Comparison of ENCODE assay signal across 9 cellular contexts in genomic region chr6:73732845-73733675, GRCh38. TPM values are rescaled to one million over a fixed set of nuclear protein-coding genes. Genes with fewer than 3 reads are reported as not detected.
DNase-seq lines count a peak whose midpoint lies in the region; ATAC-seq, FAIRE-seq and TF ChIP-seq lines count a peak whose summit lies in the region.
"Had no signal": no experiment of that assay in that cellular context is flagged by ENCODE, and none has a peak within 500 bp of the region (broad histone marks: within the 10 kb centered on the region; RNA-seq: fewer than 3 reads in every experiment).

No MANE protein-coding gene starts in this region.

- H3K9me3 Mint-ChIP-seq in activated naive CD4-positive, alpha-beta T cell treated with anti-CD3 and anti-CD28 coated beads, Interleukin-2, amount 50 U/mL, for 72 hours: no peaks in the 10 kb centered on the region
- H3K9me3 Mint-ChIP-seq: stimulated activated naive CD8-positive, alpha-beta T cell treated with anti-CD3 and anti-CD28 coated beads, Interleukin-15, Interleukin-2, amounts not matched to agents 100 ng/mL and 50 ng/mL, for 24 hours had no signal

- TF ChIP-seq POLR2A in H54 (IDR thresholded peaks at IDR 0.05; ENCODE audit: low read depth, low read length): no peak

- H3K27ac Mint-ChIP-seq in activated naive CD4-positive, alpha-beta T cell treated with anti-CD3 and anti-CD28 coated beads, Interleukin-2, amount 50 U/mL, for 72 hours: no peak overlapping the region
- H3K27ac Mint-ChIP-seq: stimulated activated naive CD8-positive, alpha-beta T cell treated with anti-CD3 and anti-CD28 coated beads, Interleukin-15, Interleukin-2, amounts not matched to agents 100 ng/mL and 50 ng/mL, for 24 hours had no signal

- intact Hi-C loops in left cardiac atrium (cut with DNase I): loop anchor here (1.0 to 10.0 kb wide), 3 partner anchors 56 to 1472 kb away; partner anchors contain the start of gene COL12A1 (in 1 of the 2)

- H3K36me3 Mint-ChIP-seq in activated naive CD4-positive, alpha-beta T cell treated with anti-CD3 and anti-CD28 coated beads, Interleukin-2, amount 50 U/mL, for 72 hours: peaks cover 11 to 21% of the 10 kb centered on the region in 2 donors

- peak; percentile 92 for TF ChIP-seq CTCF in GM10266 (IDR thresholded peaks at IDR 0.05; ENCODE audit: control insufficient read depth, insufficient read depth, low read depth, missing control alignments)

- FAIRE-seq in H54 (lab: Jason Lieb, UNC): peak; percentile 92

- DNase-seq in GM10266 (ENCODE audit: extremely low spot score) (peak; percentile 52), H54 (ENCODE audit: insufficient read length, low spot score) (no peak), LoVo (ENCODE audit: low spot score) (peak; percentile 76), SKM-1 treated with dmso at 0.1 percent for 144 hours (lab: John Stamatoyannopoulos, UW; ENCODE audit: unreplicated experiment) (peak; percentile 64), left cardiac atrium (peak; percentile 57), retina (peak; percentile 60), NCI-H2029 (lab: John Stamatoyannopoulos, UW) (no peak)
- peak; percentile 62 to 79 for DNase-seq in activated naive CD4-positive, alpha-beta T cell treated with anti-CD3 and anti-CD28 coated beads, Interleukin-2, amount 50 U/mL, for 72 hours (ENCODE audit: low spot score in 2 of 2)

- ATAC-seq in activated naive CD4-positive, alpha-beta T cell treated with anti-CD3 and anti-CD28 coated beads, Interleukin-2, amount 50 U/mL, for 72 hours: peak; percentile 53 to 73
- ATAC-seq in left cardiac atrium: peak; percentile 81 to 87

RNA-seq across cellular contexts. Expression of gene CD109, which starts 37.1 kb away (rescaled TPM):
- total RNA-seq in activated naive CD4-positive, alpha-beta T cell treated with anti-CD3 and anti-CD28 coated beads, Interleukin-2, amount 50 U/mL, for 72 hours: 10 to 100 TPM; 15.4 to 30.3 TPM
- total RNA-seq in left cardiac atrium: 10 to 100 TPM; 10.5 to 26.4 TPM

Comparison
In these comparisons a context has a peak if more than half of its experiments do, and no peak if none do; other contexts are left out.
1. DNase-seq: peak in GM10266 (single experiment), LoVo (single experiment), SKM-1 treated with dmso at 0.1 percent for 144 hours (single experiment), activated naive CD4-positive, alpha-beta T cell treated with anti-CD3 and anti-CD28 coated beads, Interleukin-2, amount 50 U/mL, for 72 hours (2 of 2), left cardiac atrium (single experiment) and retina (single experiment); none in H54 (single experiment) and NCI-H2029 (single experiment).